Comparison of ENCODE assay signal across 8 cellular contexts in the genomic region with DNA sequence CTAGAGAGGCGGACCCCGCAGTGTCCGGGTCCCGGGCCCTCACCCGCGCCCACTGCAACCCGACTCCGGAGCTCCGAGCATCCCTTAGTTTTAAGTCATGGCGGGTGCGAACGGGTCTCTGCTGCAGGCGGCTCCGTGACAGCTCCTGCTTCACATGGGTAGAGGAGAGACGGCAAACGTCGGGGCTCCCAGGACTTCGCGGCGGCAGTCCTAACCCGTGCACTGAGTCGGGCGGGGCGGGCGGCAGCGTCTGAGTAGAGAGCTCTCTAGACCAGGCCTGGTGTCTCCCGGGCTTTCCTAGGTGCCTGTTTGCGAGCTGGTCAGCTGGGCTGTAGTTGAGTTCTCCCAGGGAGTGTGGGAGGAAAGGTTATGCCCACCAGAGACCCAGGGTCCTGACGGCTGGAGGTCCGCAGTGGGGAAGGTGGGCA. TPM values are rescaled to one million over a fixed set of nuclear protein-coding genes. Genes with fewer than 3 reads are reported as not detected.
DNase-seq lines count a peak whose midpoint lies in the region; ATAC-seq and TF ChIP-seq lines count a peak whose summit lies in the region.

No MANE protein-coding gene starts in this region.

- peak overlapping the region; percentile 20 to 83 (median 78) for H3K27ac ChIP-seq in gastroesophageal sphincter
- peak overlapping the region in 20 of 21 experiments; percentile 41 to 93 (median 80) for H3K27ac ChIP-seq in skin epidermis

- H3K4me3 ChIP-seq in gastroesophageal sphincter (peak overlapping the region; percentile 80 to 91), skin epidermis (peak overlapping the region; percentile 66 to 99 (median 92))

- no peaks in the 10 kb centered on the region for H3K27me3 ChIP-seq in gastroesophageal sphincter

- H3K27me3 Mint-ChIP-seq in T-helper 17 cell, result no peaks in the 10 kb centered on the region

- peak overlapping the region; percentile 69 for H3K27ac Mint-ChIP-seq in T-helper 17 cell

- H3K36me3 Mint-ChIP-seq in T-helper 17 cell (ENCODE audit: low read depth), result no peaks in the 10 kb centered on the region

- ATAC-seq in T-helper 17 cell (no peak), gastroesophageal sphincter (peak; percentile 31), GM21367 (IDR thresholded peaks at IDR 0.05; ENCODE audit: unreplicated experiment) (no peak), GM19023 (IDR thresholded peaks at IDR 0.05; ENCODE audit: unreplicated experiment) (no peak)

- peaks cover 12% of the 10 kb centered on the region for H3K4me1 Mint-ChIP-seq in T-helper 17 cell

- peaks cover 0 to 54% of the 10 kb centered on the region in 2 donors for H3K36me3 ChIP-seq in gastroesophageal sphincter

- TF ChIP-seq POLR2A in gastroesophageal sphincter (IDR thresholded peaks at IDR 0.05), result no peak

- TF ChIP-seq CTCF in gastroesophageal sphincter (IDR thresholded peaks at IDR 0.05), result no peak

- no peak for TF ChIP-seq EP300 in gastroesophageal sphincter (IDR thresholded peaks at IDR 0.05)

- H3K4me1 ChIP-seq in gastroesophageal sphincter, result peaks cover 0 to 60% (median 25%) of the 10 kb centered on the region in 3 donors

- WGBS in gastroesophageal sphincter (ENCODE audit: low coverage in 1 of 2), 2 donors, result 0 to 20% methylated on average over 1 to 5 of the region's 30 CpGs

- peak overlapping the region; percentile 92 for H3K4me3 Mint-ChIP-seq in T-helper 17 cell

- no peaks in the 10 kb centered on the region for H3K9me3 ChIP-seq in T-helper 17 cell (ENCODE audit: control insufficient read depth, low read length, poor library complexity, severe bottlenecking)
- H3K9me3 ChIP-seq in gastroesophageal sphincter, result no peaks in the 10 kb centered on the region

- DNase-seq in NCI-H146 (lab: John Stamatoyannopoulos, UW), result peak; percentile 45
- DNase-seq in NCI-H146 treated with DMSO at 0.1 percent for 48 hours (lab: John Stamatoyannopoulos, UW; ENCODE audit: unreplicated experiment), result no peak
- peak in 1 of 3 donors; percentile 18 for DNase-seq in T-helper 17 cell
- DNase-seq in stimulated activated CD8-positive, alpha-beta memory T cell treated with anti-CD3 and anti-CD28 coated beads, Interleukin-4, amount 100 ng/mL, for 48 hours, result no peak

RNA-seq across cellular contexts. Expression of gene TSC2, which starts 0.3 kb away (rescaled TPM):
- total RNA-seq in T-helper 17 cell (100 to 1,000 TPM; 123 TPM), gastroesophageal sphincter (10 to 100 TPM; 36.3 to 78.8 (median 54.6) TPM)

RNA-seq across cellular contexts. Expression of gene NTHL1, which starts 0.5 kb away (rescaled TPM):
- total RNA-seq in T-helper 17 cell (1 to 10 TPM; 6.7 to 6.8 TPM), gastroesophageal sphincter (10 to 100 TPM; 18.4 to 25.4 (median 21.6) TPM)

RNA-seq across cellular contexts. Expression of gene NHERF2, which starts 21.4 kb away (rescaled TPM):
- total RNA-seq in T-helper 17 cell (1 to 10 TPM; 2.2 to 3.9 TPM), gastroesophageal sphincter (100 to 1,000 TPM in 1 of 4 donors, 10 to 100 TPM in 3; 43.8 to 106 (median 63.8) TPM)

RNA-seq across cellular contexts. Expression of gene NPW, which starts 28.5 kb away (rescaled TPM):
- total RNA-seq in T-helper 17 cell (1 to 10 TPM in 1 of 2 donors, not detected in 1; 2.0 TPM), gastroesophageal sphincter (not detected)

RNA-seq across cellular contexts. Expression of gene ZNF598, which starts 38.5 kb away (rescaled TPM):
- 10 to 100 TPM; 45.2 to 46.7 TPM for total RNA-seq in T-helper 17 cell
- 10 to 100 TPM; 28.5 to 43.0 (median 34.6) TPM for total RNA-seq in gastroesophageal sphincter

Comparison
In these comparisons a context has a peak if more than half of its experiments do, and no peak if none do; other contexts are left out.
1. RNA of gene NHERF2, which starts 21.4 kb away (total RNA-seq): 43.8 to 106 TPM in gastroesophageal sphincter; 2.2 to 3.9 TPM in T-helper 17 cell; every median in the first group is over 4 times any median in the second.